ENCODE assay signal across 10 cellular contexts in genomic region chrX:43703211-43703791, GRCh38. TPM values are rescaled to one million over a fixed set of nuclear protein-coding genes. Genes with fewer than 3 reads are reported as not detected.
DNase-seq lines count a peak whose midpoint lies in the region; ATAC-seq, FAIRE-seq and TF ChIP-seq lines count a peak whose summit lies in the region.
"Had no signal": no experiment of that assay in that cellular context is flagged by ENCODE, and none has a peak within 500 bp of the region (broad histone marks: within the 10 kb centered on the region; RNA-seq: fewer than 3 reads in every experiment).

No MANE protein-coding gene starts in this region.

- H3K9me3 ChIP-seq in A549, result no peaks in the 10 kb centered on the region
- no peaks in the 10 kb centered on the region for H3K9me3 ChIP-seq in RWPE2 (ENCODE audit: severe bottlenecking)
- H3K9me3 ChIP-seq in muscle layer of colon (ENCODE audit: low read length), result no peaks in the 10 kb centered on the region

- no peak for FAIRE-seq in A549 (lab: Jason Lieb, UNC)

- no peak overlapping the region for H3K9ac ChIP-seq in muscle layer of colon (ENCODE audit: low read length)

- no peaks in the 10 kb centered on the region for H3K27me3 Mint-ChIP-seq in GM23338 (ENCODE audit: insufficient read depth, low read depth, poor library complexity)
- no peaks in the 10 kb centered on the region for H3K27me3 Mint-ChIP-seq in activated naive CD8-positive, alpha-beta T cell treated with anti-CD3 and anti-CD28 coated beads for 36 hours

- POLR2A ChIA-PET in A549 (lab: Yijun Ruan, JAX), result no interaction called here

- H3K4me1 Mint-ChIP-seq in GM23338, result peaks cover 6% of the 10 kb centered on the region; the same call in 2 of the 3 replicates
- no peaks in the 10 kb centered on the region for H3K4me1 Mint-ChIP-seq in activated naive CD8-positive, alpha-beta T cell treated with anti-CD3 and anti-CD28 coated beads for 36 hours

- H3K4me1 ChIP-seq in A549 (peaks cover 22% of the 10 kb centered on the region; the same call in 2 of the 3 replicates), RWPE2 (ENCODE audit: insufficient read depth, poor library complexity, severe bottlenecking) (peaks cover 21% of the 10 kb centered on the region), muscle layer of colon (ENCODE audit: insufficient read depth, low read length) (peaks cover 33% of the 10 kb centered on the region), GM23338 (ENCODE audit: insufficient read depth) (no peaks in the 10 kb centered on the region)

- CTCF ChIA-PET in A549 (lab: Yijun Ruan, JAX), result no interaction called here

- H3K36me3 Mint-ChIP-seq in GM23338 (ENCODE audit: low read depth), result no peaks in the 10 kb centered on the region
- no peaks in the 10 kb centered on the region for H3K36me3 Mint-ChIP-seq in activated naive CD8-positive, alpha-beta T cell treated with anti-CD3 and anti-CD28 coated beads for 36 hours
- H3K36me3 Mint-ChIP-seq: activated naive CD4-positive, alpha-beta T cell treated with anti-CD3 and anti-CD28 coated beads, Interleukin-2, amount 50 U/mL, for 72 hours had no signal

- H3K27ac ChIP-seq in A549 (peak overlapping the region in 1 of 2 experiments; percentile 13; a peak in 1 of 6 replicates), RWPE2 (ENCODE audit: poor library complexity, severe bottlenecking) (peak overlapping the region; percentile 21), muscle layer of colon (ENCODE audit: low read depth, low read length) (peak overlapping the region; percentile 69), GM23338 (ENCODE audit: low read depth) (no peak overlapping the region)
- H3K27ac ChIP-seq: WERI-Rb-1 had no signal

- ATAC-seq in A549, result peak; percentile 44 to 56; a peak in 4 of 6 replicates
- ATAC-seq in RWPE2 (ENCODE audit: low read depth), result peak; percentile 69
- ATAC-seq in GM23338, result no peak
- ATAC-seq: activated naive CD4-positive, alpha-beta T cell treated with anti-CD3 and anti-CD28 coated beads, Interleukin-2, amount 50 U/mL, for 72 hours had no signal

- no peak overlapping the region for H3K4me3 Mint-ChIP-seq in GM23338
- H3K4me3 Mint-ChIP-seq in activated naive CD8-positive, alpha-beta T cell treated with anti-CD3 and anti-CD28 coated beads for 36 hours, result no peak overlapping the region

- peak overlapping the region; percentile 61 for H3K4me2 ChIP-seq in A549
- H3K4me2 ChIP-seq in GM23338, result no peak overlapping the region

- TF ChIP-seq RAD21 in A549 (conservative IDR thresholded peaks at IDR 0.05 in 1 of 2, IDR thresholded peaks at IDR 0.05 in 1 of 2), result no peak

- H3K79me2 ChIP-seq in GM23338 (replicated peaks; ENCODE audit: insufficient read depth), result no peaks in the 10 kb centered on the region

- TF ChIP-seq CTCF in A549 (IDR thresholded peaks at IDR 0.05), result no peak
- no peak for TF ChIP-seq CTCF in RWPE2 (IDR thresholded peaks at IDR 0.05; ENCODE audit: poor library complexity, severe bottlenecking)
- TF ChIP-seq CTCF in fibroblast of mammary gland (conservative IDR thresholded peaks at IDR 0.05; ENCODE audit: control insufficient read depth, insufficient read depth, low read depth, low read length), result no peak
- no peak for TF ChIP-seq CTCF in GM23338 (conservative IDR thresholded peaks at IDR 0.05; ENCODE audit: low read depth in 2 of 2)

- H3K36me3 ChIP-seq in RWPE2 (ENCODE audit: low read depth) (no peaks in the 10 kb centered on the region), muscle layer of colon (ENCODE audit: insufficient read depth, low read length) (no peaks in the 10 kb centered on the region), GM23338 (ENCODE audit: insufficient read depth) (no peaks in the 10 kb centered on the region)
- H3K36me3 ChIP-seq: WERI-Rb-1 had no signal

- no peaks in the 10 kb centered on the region for H3K9me2 ChIP-seq in GM23338 (ENCODE audit: insufficient read depth)

- no peak overlapping the region for H2AFZ ChIP-seq in GM23338

- DNase-seq in A549 (ENCODE audit: low read depth in 1 of 2, low spot score in 1 of 2), result peak in 1 of 2 experiments; percentile 37
- no peak for DNase-seq in RWPE2 (ENCODE audit: low spot score)
- DNase-seq in fibroblast of mammary gland (ENCODE audit: low read depth), result peak; percentile 45
- DNase-seq in GM23338 (ENCODE audit: low spot score), result no peak
- DNase-seq in activated naive CD8-positive, alpha-beta T cell treated with anti-CD3 and anti-CD28 coated beads for 36 hours, result no peak
- no peak for DNase-seq in NCI-H2227 (lab: John Stamatoyannopoulos, UW; ENCODE audit: unreplicated experiment)
- no peak for DNase-seq in DMS 273 treated with DMSO at 0.1 percent for 48 hours (lab: John Stamatoyannopoulos, UW)
- DNase-seq: WERI-Rb-1 had no signal

- no peak overlapping the region for H3K4me3 ChIP-seq in A549
- no peak overlapping the region for H3K4me3 ChIP-seq in RWPE2 (ENCODE audit: severe bottlenecking)
- no peak overlapping the region for H3K4me3 ChIP-seq in fibroblast of mammary gland (ENCODE audit: control insufficient read depth, low read depth, low read length)
- H3K4me3 ChIP-seq in muscle layer of colon (ENCODE audit: low read depth in 1 of 2, low read length in 2 of 2), result no peak overlapping the region
- no peak overlapping the region for H3K4me3 ChIP-seq in GM23338

- WGBS in A549 (ENCODE audit: missing lambda C conversion rate), result 2% methylated on average over 4 of the region's 4 CpGs

- H3K27me3 ChIP-seq in RWPE2 (ENCODE audit: insufficient read depth, poor library complexity, severe bottlenecking) (no peaks in the 10 kb centered on the region), muscle layer of colon (ENCODE audit: control insufficient read depth in 1 of 2, insufficient read depth in 2 of 2, low read length in 2 of 2) (no peaks in the 10 kb centered on the region), GM23338 (ENCODE audit: insufficient read depth) (no peaks in the 10 kb centered on the region)

- no peak for TF ChIP-seq EP300 in A549 (IDR thresholded peaks at IDR 0.05)

- no peaks in the 10 kb centered on the region for H3F3A ChIP-seq in GM23338 (replicated peaks; ENCODE audit: low read depth)

- H3K27ac Mint-ChIP-seq in GM23338, result no peak overlapping the region
- H3K27ac Mint-ChIP-seq in activated naive CD8-positive, alpha-beta T cell treated with anti-CD3 and anti-CD28 coated beads for 36 hours, result no peak overlapping the region
- H3K27ac Mint-ChIP-seq: activated naive CD4-positive, alpha-beta T cell treated with anti-CD3 and anti-CD28 coated beads, Interleukin-2, amount 50 U/mL, for 72 hours had no signal

- H4K20me1 ChIP-seq in GM23338 (replicated peaks; ENCODE audit: insufficient read depth), result no peaks in the 10 kb centered on the region

- TF ChIP-seq POLR2A in A549 (IDR thresholded peaks at IDR 0.05; ENCODE audit: low read length), result no peak

- H3K9me3 Mint-ChIP-seq in GM23338, result no peaks in the 10 kb centered on the region
- no peaks in the 10 kb centered on the region for H3K9me3 Mint-ChIP-seq in activated naive CD8-positive, alpha-beta T cell treated with anti-CD3 and anti-CD28 coated beads for 36 hours
- H3K9me3 Mint-ChIP-seq: activated naive CD4-positive, alpha-beta T cell treated with anti-CD3 and anti-CD28 coated beads, Interleukin-2, amount 50 U/mL, for 72 hours had no signal

TF ChIP-seq in A549, 52 proteins besides CTCF, POLR2A, EP300 and RAD21 (continues in another document):
- TF ChIP-seq USF2 (IDR thresholded peaks at IDR 0.05) (no peak), ATOH8 (CRISPR knock-in tag; IDR thresholded peaks at IDR 0.05; ENCODE audit: low read depth) (no peak), TFCP2L1 (CRISPR knock-in tag; IDR thresholded peaks at IDR 0.05) (no peak)

TF ChIP-seq in GM23338, 12 proteins besides CTCF, POLR2A, EP300 and RAD21 (continues in another document):
- TF ChIP-seq ETS1 (IDR thresholded peaks at IDR 0.05) (no peak), CREB1 (CRISPR knock-in tag; IDR thresholded peaks at IDR 0.05; ENCODE audit: low read depth) (no peak), JUNB (IDR thresholded peaks at IDR 0.05; ENCODE audit: unreplicated experiment) (no peak), POLR2AphosphoS5 (IDR thresholded peaks at IDR 0.05; ENCODE audit: low read depth) (no peak), STAT1 (IDR thresholded peaks at IDR 0.05; ENCODE audit: unreplicated experiment) (no peak), NANOG (IDR thresholded peaks at IDR 0.05; ENCODE audit: borderline replicate concordance) (no peak), EZH2 (IDR thresholded peaks at IDR 0.05; ENCODE audit: low read depth, unreplicated experiment) (no peak), EZH2phosphoT487 (IDR thresholded peaks at IDR 0.05; ENCODE audit: unreplicated experiment) (no peak)

RNA-seq across cellular contexts. Expression of gene MAOA, which starts 47.2 kb away (rescaled TPM):
- 5.6 and 6.4 TPM in 2 replicates for polyA plus RNA-seq in A549 (2011; rRNA removed)
- polyA plus RNA-seq in A549 (2012; cell fraction: cytosol; rRNA removed), result 0.47 and 0.58 TPM in 2 replicates
- polyA plus RNA-seq in A549 (2012; cell fraction: nucleus; rRNA removed), result 0.34 and 0.64 TPM in 2 replicates
- polyA plus RNA-seq in A549 (2017; fragmentation: RNase III; extraction: RNeasy Plus Mini Kit Qiagen cat#74134 plus additional on column Dnase treatment), result 0.34 to 0.44 TPM (median 0.35 TPM) in 3 replicates
- polyA minus RNA-seq in A549 (2011; rRNA and poly(A)+ RNA removed), result 2.9 and 5.7 TPM in 2 replicates
- 5.2 and 6.1 TPM in 2 replicates for total RNA-seq in GM23338 (2014; rRNA removed; shearing (Covaris generic))
- 1.7 and 3.2 TPM in 2 replicates for polyA plus RNA-seq in GM23338 (2016; fragmentation: Nextera tagmentation; extraction: Ambion mirVana)
- under 1 TPM; 0.21 to 0.60 TPM for total RNA-seq in activated naive CD8-positive, alpha-beta T cell treated with anti-CD3 and anti-CD28 coated beads for 36 hours
